In the genomic region with DNA sequence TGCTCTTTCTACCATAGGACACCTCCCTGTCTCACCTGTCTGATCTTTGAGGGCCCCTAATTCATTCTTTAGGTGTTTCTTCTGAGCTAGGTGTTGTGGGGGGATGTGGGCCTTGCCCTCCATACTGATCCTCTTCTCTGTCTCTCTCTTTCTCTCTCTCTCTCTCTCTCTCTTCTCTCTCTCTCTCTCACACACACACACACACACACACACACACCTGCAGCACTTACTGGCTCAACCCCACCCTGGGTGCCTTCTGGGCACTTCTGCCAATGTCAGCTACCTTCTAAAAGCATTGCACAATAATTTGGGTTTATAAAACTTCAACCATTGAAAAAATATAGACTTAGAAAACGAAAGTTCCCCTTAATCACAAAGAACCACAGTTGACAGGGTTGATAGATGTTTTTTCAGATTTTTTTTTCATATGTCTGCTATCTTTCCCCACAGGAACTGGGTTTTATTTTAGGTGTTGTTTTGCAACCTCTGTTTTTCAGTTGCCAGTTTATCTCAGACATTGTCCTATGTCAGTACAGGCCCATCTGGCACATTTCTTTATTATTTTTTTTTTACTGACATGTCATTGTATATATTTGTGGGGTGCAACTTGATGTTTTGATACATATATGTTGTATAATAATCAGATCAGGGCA, we compare ENCODE assay signal across 8 cellular contexts. TPM values are rescaled to one million over a fixed set of nuclear protein-coding genes. Genes with fewer than 3 reads are reported as not detected.
DNase-seq lines count a peak whose midpoint lies in the region; ATAC-seq and TF ChIP-seq lines count a peak whose summit lies in the region.

No MANE protein-coding gene starts in this region.

- TF ChIP-seq CTCF in SU-DHL-6 (IDR thresholded peaks at IDR 0.05; ENCODE audit: insufficient read depth, low read length, poor library complexity, severe bottlenecking) (no peak), right atrium auricular region (IDR thresholded peaks at IDR 0.05) (no peak), transverse colon (IDR thresholded peaks at IDR 0.05) (no peak)

- peaks cover 40% of the 10 kb centered on the region for H3F3A ChIP-seq in SU-DHL-6 (ENCODE audit: insufficient read depth)

- TF ChIP-seq EP300 in transverse colon (IDR thresholded peaks at IDR 0.05; ENCODE audit: low read depth), result no peak

- 0 out of 2 replicates have a peak, but pooled peaks cover 4% of the 10 kb centered on the region for H3K79me2 ChIP-seq in SU-DHL-6 (ENCODE audit: insufficient read depth, low read length)

- peaks cover 3% of the 10 kb centered on the region; the same call in 1 of the 2 replicates for H3K36me3 ChIP-seq in SU-DHL-6 (ENCODE audit: low read length)
- H3K36me3 ChIP-seq in right atrium auricular region, result peaks cover 28% of the 10 kb centered on the region
- peaks cover 0 to 5% (median 2%) of the 10 kb centered on the region in 4 donors for H3K36me3 ChIP-seq in transverse colon

- H2AFZ ChIP-seq in SU-DHL-6 (ENCODE audit: low read depth, low read length, severe bottlenecking), result peak overlapping the region; percentile 93

- H3K4me3 Mint-ChIP-seq in activated CD8-positive, alpha-beta memory T cell treated with anti-CD3 and anti-CD28 coated beads, Interleukin-2, amount 10 ng/mL, durations not matched to agents 7 days and 5 days, result no peak overlapping the region

- peaks cover 0 to 44% of the 10 kb centered on the region in 2 donors for H3K4me1 ChIP-seq in right atrium auricular region
- peaks cover 14 to 41% (median 20%) of the 10 kb centered on the region in 4 donors for H3K4me1 ChIP-seq in transverse colon

- H3K27ac Mint-ChIP-seq in activated CD8-positive, alpha-beta memory T cell treated with anti-CD3 and anti-CD28 coated beads, Interleukin-2, amount 10 ng/mL, durations not matched to agents 7 days and 5 days, result peak overlapping the region; percentile 70

- H4K20me1 ChIP-seq in SU-DHL-6 (ENCODE audit: low read depth, low read length), result no peaks in the 10 kb centered on the region

- H3K27me3 Mint-ChIP-seq in activated CD8-positive, alpha-beta memory T cell treated with anti-CD3 and anti-CD28 coated beads, Interleukin-2, amount 10 ng/mL, durations not matched to agents 7 days and 5 days, result no peaks in the 10 kb centered on the region

- H3K27me3 ChIP-seq in SU-DHL-6 (ENCODE audit: low read length) (no peaks in the 10 kb centered on the region), right atrium auricular region (no peaks in the 10 kb centered on the region), transverse colon (no peaks in the 10 kb centered on the region)

- intact Hi-C loops in transverse colon (cut with DNase I; ENCODE audit: low total_unique reads), result loop anchor here (1.0 kb wide), 1 partner anchor 79 kb away; no protein-coding TSS in a partner anchor

- peaks cover 4% of the 10 kb centered on the region for H3K36me3 Mint-ChIP-seq in activated CD8-positive, alpha-beta memory T cell treated with anti-CD3 and anti-CD28 coated beads, Interleukin-2, amount 10 ng/mL, durations not matched to agents 7 days and 5 days

- CTCF ChIA-PET in activated CD8-positive, alpha-beta memory T cell treated with anti-CD3 and anti-CD28 coated beads, Interleukin-2, amount 10 ng/mL, durations not matched to agents 7 days and 5 days (lab: Charles Lee), result interaction anchor here (0.6 to 4.4 kb wide), 39 partner anchors 8 to 1117 kb away, joined by 3 to 36 read pairs (median 4); a partner anchor contains a TSS

- H3K4me3 ChIP-seq in SU-DHL-6 (ENCODE audit: insufficient read depth, low read length, poor library complexity, severe bottlenecking) (no peak overlapping the region), right atrium auricular region (no peak overlapping the region), transverse colon (no peak overlapping the region)

- H3K9me3 ChIP-seq in SU-DHL-6 (ENCODE audit: insufficient read depth, low read length), result no peaks in the 10 kb centered on the region
- no peaks in the 10 kb centered on the region for H3K9me3 ChIP-seq in right atrium auricular region
- no peaks in the 10 kb centered on the region for H3K9me3 ChIP-seq in transverse colon

- H3K4me2 ChIP-seq in SU-DHL-6 (ENCODE audit: low read depth, low read length, poor library complexity, severe bottlenecking), result peak overlapping the region; percentile 60

- peak overlapping the region; percentile 96 for H3K27ac ChIP-seq in SU-DHL-6 (ENCODE audit: low read depth, low read length)
- H3K27ac ChIP-seq in right atrium auricular region, result peak overlapping the region; percentile 84 to 87
- peak overlapping the region in 3 of 4 donors; percentile 82 to 90 (median 85) for H3K27ac ChIP-seq in transverse colon

- peaks cover 16% of the 10 kb centered on the region for H3K4me1 Mint-ChIP-seq in activated CD8-positive, alpha-beta memory T cell treated with anti-CD3 and anti-CD28 coated beads, Interleukin-2, amount 10 ng/mL, durations not matched to agents 7 days and 5 days

- DNase-seq in activated CD8-positive, alpha-beta memory T cell treated with anti-CD3 and anti-CD28 coated beads, Interleukin-2, amount 10 ng/mL, durations not matched to agents 7 days and 5 days, result no peak
- DNase-seq in activated CD8-positive, alpha-beta memory T cell treated with anti-CD3 and anti-CD28 coated beads, Interleukin-2, amount 50 U/mL, for 48 hours, result no peak
- DNase-seq in right atrium auricular region (ENCODE audit: low spot score) (no peak), transverse colon (no peak), DMS153 (lab: John Stamatoyannopoulos, UW) (no peak), amniotic stem cell (lab: John Stamatoyannopoulos, UW) (no peak)

- no peaks in the 10 kb centered on the region for H3K9me2 ChIP-seq in SU-DHL-6 (replicated peaks; ENCODE audit: insufficient read depth, low read length)

- no peak for ATAC-seq in activated CD8-positive, alpha-beta memory T cell treated with anti-CD3 and anti-CD28 coated beads, Interleukin-2, amount 10 ng/mL, durations not matched to agents 7 days and 5 days
- ATAC-seq in HG02884 (IDR thresholded peaks at IDR 0.05; ENCODE audit: unreplicated experiment), result no peak

- no peak for TF ChIP-seq POLR2A in transverse colon (IDR thresholded peaks at IDR 0.05)

- H3K9me3 Mint-ChIP-seq in activated CD8-positive, alpha-beta memory T cell treated with anti-CD3 and anti-CD28 coated beads, Interleukin-2, amount 10 ng/mL, durations not matched to agents 7 days and 5 days (ENCODE audit: low read depth), result no peaks in the 10 kb centered on the region

- WGBS in transverse colon (ENCODE audit: low coverage in 1 of 2), 2 donors, result 0 to 3% methylated on average over 1 of the region's 1 CpG

- in situ Hi-C loops in transverse colon (cut with MboI; ENCODE audit: low pct_ligation_motif_present in 1 of 4, low pct_unique_long_range_greater_than_20kb in 1 of 4, low sequenced_read_pairs in 3 of 4), result loop anchor here (10.0 to 25.0 kb wide), 3 partner anchors 223 to 398 kb away; a partner anchor contains a TSS

- H3K9ac ChIP-seq in SU-DHL-6 (ENCODE audit: low read length), result peak overlapping the region; percentile 48

RNA-seq across cellular contexts. Expression of a gene that starts 28.1 kb away (rescaled TPM):
- 1 to 10 TPM; 1.1 to 1.6 TPM for total RNA-seq in activated CD8-positive, alpha-beta memory T cell treated with anti-CD3 and anti-CD28 coated beads, Interleukin-2, amount 10 ng/mL, durations not matched to agents 7 days and 5 days
- total RNA-seq in right atrium auricular region (100 to 1,000 TPM; 237 to 268 TPM), transverse colon (100 to 1,000 TPM in 1 of 4 donors, 10 to 100 TPM in 3; 40.8 to 106 (median 80.4) TPM)

RNA-seq across cellular contexts. Expression of a gene that starts 41.1 kb away (rescaled TPM):
- total RNA-seq in activated CD8-positive, alpha-beta memory T cell treated with anti-CD3 and anti-CD28 coated beads, Interleukin-2, amount 10 ng/mL, durations not matched to agents 7 days and 5 days, result 100 to 1,000 TPM in 1 of 2 experiments, 10 to 100 TPM in 1; 81.4 to 114 TPM
- total RNA-seq in right atrium auricular region, result 10 to 100 TPM in 1 of 2 donors, 1 to 10 TPM in 1; 6.3 to 16.7 TPM
- 1 to 10 TPM; 2.6 to 5.4 (median 2.9) TPM for total RNA-seq in transverse colon

Comparison
In these comparisons a context has a peak if more than half of its experiments do, and no peak if none do; other contexts are left out.
1. RNA of a gene that starts 28.1 kb away (total RNA-seq): 237 to 268 TPM in right atrium auricular region and 40.8 to 106 TPM in transverse colon; 1.1 to 1.6 TPM in activated CD8-positive, alpha-beta memory T cell treated with anti-CD3 and anti-CD28 coated beads, Interleukin-2, amount 10 ng/mL, durations not matched to agents 7 days and 5 days; every median in the first group is over 10 times any median in the second.
2. RNA of a gene that starts 41.1 kb away (total RNA-seq): 81.4 to 114 TPM in activated CD8-positive, alpha-beta memory T cell treated with anti-CD3 and anti-CD28 coated beads, Interleukin-2, amount 10 ng/mL, durations not matched to agents 7 days and 5 days; 6.3 to 16.7 TPM in right atrium auricular region and 2.6 to 5.4 TPM in transverse colon; every median in the first group is over 4 times any median in the second.
3. Peak in every context shown above with its lines, with median percentiles within 50 percentile points of each other: H3K27ac ChIP-seq.